Comparison of ENCODE assay signal across 8 cellular contexts in genomic region chr9:35072461-35073275, GRCh38. TPM values are rescaled to one million over a fixed set of nuclear protein-coding genes. Genes with fewer than 3 reads are reported as not detected.
DNase-seq lines count a peak whose midpoint lies in the region; ATAC-seq, FAIRE-seq and TF ChIP-seq lines count a peak whose summit lies in the region.

Gene VCP (minus strand): TSS chr9:35072625. CDS start chr9:35072353, 272 bp downstream.

- peak within 1 kb of the TSS; percentile 81 for H3K14ac ChIP-seq in IMR-90 (replicated peaks; ENCODE audit: low read depth, low read length)

- peak within 1 kb of the TSS; percentile 86 for H3K4ac ChIP-seq in IMR-90 (ENCODE audit: low read depth, low read length)

- TF ChIP-seq RAD21 in IMR-90 (IDR thresholded peaks at IDR 0.05; ENCODE audit: low read length) = no peak

- H3K4me2 ChIP-seq in IMR-90 (ENCODE audit: low read depth, low read length) = peak within 1 kb of the TSS; percentile 97
- H3K4me2 ChIP-seq in endothelial cell of umbilical vein (ENCODE audit: insufficient read depth, low read length) = peak within 1 kb of the TSS; percentile 98

- no peaks in the 10 kb centered on the region for H3K9me3 ChIP-seq in IMR-90 (ENCODE audit: control insufficient read depth, insufficient read depth, low read length)
- H3K9me3 ChIP-seq in endothelial cell of umbilical vein (replicated peaks; ENCODE audit: control insufficient read depth, insufficient read depth, low read length) = no peaks in the 10 kb centered on the region

- H2AK9ac ChIP-seq in IMR-90 (replicated peaks; ENCODE audit: low read depth, low read length, poor library complexity) = peak within 1 kb of the TSS; percentile 97

- H2AFZ ChIP-seq in IMR-90 (replicated peaks; ENCODE audit: low read length, poor library complexity) (peak within 1 kb of the TSS; percentile 91), endothelial cell of umbilical vein (ENCODE audit: low read depth, low read length) (peak within 1 kb of the TSS; percentile 44)

- peak; percentile 100 for FAIRE-seq in endothelial cell of umbilical vein (lab: Jason Lieb, UNC)

- peaks cover 32% of the 10 kb centered on the region for H3K9me1 ChIP-seq in IMR-90 (ENCODE audit: insufficient read depth, low read length)
- no peaks in the 10 kb centered on the region for H3K9me1 ChIP-seq in endothelial cell of umbilical vein (replicated peaks; ENCODE audit: control insufficient read depth, extremely low read depth, insufficient read depth, low read length)

- H3K27me3 ChIP-seq in IMR-90 (ENCODE audit: control insufficient read depth, insufficient read depth, low read length) = no peaks in the 10 kb centered on the region
- no peaks in the 10 kb centered on the region for H3K27me3 ChIP-seq in endothelial cell of umbilical vein (ENCODE audit: control insufficient read depth in 2 of 2, insufficient read depth in 2 of 2, low read length in 2 of 2)

- no peak for TF ChIP-seq CTCF in IMR-90 (conservative IDR thresholded peaks at IDR 0.05; ENCODE audit: low read depth, low read length)
- no peak for TF ChIP-seq CTCF in endothelial cell of umbilical vein (IDR thresholded peaks at IDR 0.05; ENCODE audit: extremely low read depth in 1 of 2, insufficient read depth in 1 of 2, low read depth in 1 of 2, low read length in 2 of 2)

- intact Hi-C loops in IMR-90 (cut with micrococcal nuclease) = loop anchor here (2.0 to 10.0 kb wide), 2 partner anchors 84 to 308 kb away; partner anchors contain the start of gene DNAJB5
- intact Hi-C loops in endothelial cell of umbilical vein (cut with micrococcal nuclease) = loop anchor here (1.0 kb wide), 4 partner anchors 8 to 405 kb away; partner anchors contain the start of gene PIGO

- BruUV-seq in IMR-90 (replicated peaks; lab: Mats Ljungman, UMichigan) (no TSS peak), endothelial cell of umbilical vein (replicated peaks; lab: Mats Ljungman, UMichigan) (TSS peak; percentile 65)

- TF ChIP-seq POLR2A in IMR-90 (IDR thresholded peaks at IDR 0.05; ENCODE audit: low read depth, low read length) (peak; percentile 96), endothelial cell of umbilical vein (IDR thresholded peaks at IDR 0.05; ENCODE audit: low read depth, low read length) (peak; percentile 94)

- CTCF ChIA-PET in IMR-90 (lab: Yijun Ruan, JAX) = interaction anchor here (1.0 to 1.4 kb wide), 2 partner anchors 88 to 173 kb away, joined by 3 to 4 read pairs; no protein-coding TSS in a partner anchor
- CTCF ChIA-PET in endothelial cell of umbilical vein (lab: Charles Lee) = interaction anchor here (0.7 to 2.6 kb wide), 12 partner anchors 7 to 405 kb away, joined by 3 to 18 read pairs (median 6); partner anchors contain the start of genes FANCG and PIGO

- DNase-seq in DMS 273 (lab: John Stamatoyannopoulos, UW; ENCODE audit: unreplicated experiment) (peak; percentile 99), IMR-90 (peak; percentile 99), OCI-M1 (lab: John Stamatoyannopoulos, UW) (peak; percentile 99), activated T-cell treated with anti-CD3 and anti-CD28 coated beads for 24 hours (ENCODE audit: low read depth) (peak; percentile 98), endothelial cell of umbilical vein (ENCODE audit: low read depth, low spot score) (peak; percentile 100), midbrain (lab: John Stamatoyannopoulos, UW) (peak; percentile 99)
- peak; percentile 90 to 94 for DNase-seq in stimulated activated CD8-positive, alpha-beta memory T cell treated with anti-CD3 and anti-CD28 coated beads, Interleukin-2, amount 100 ng/mL, for 48 hours (ENCODE audit: low read depth in 2 of 2)

- H2BK15ac ChIP-seq in IMR-90 (ENCODE audit: low read depth, low read length) = peak within 1 kb of the TSS; percentile 69; the same call in 1 of the 3 replicates

- peaks cover 53% of the 10 kb centered on the region for H3K79me2 ChIP-seq in endothelial cell of umbilical vein (ENCODE audit: control insufficient read depth, insufficient read depth, low read length)

- H2AK5ac ChIP-seq in IMR-90 (ENCODE audit: low read depth, low read length) = peak within 1 kb of the TSS; percentile 90

- in situ Hi-C loops in IMR-90 (cut with MboI; ENCODE audit: low sequenced_read_pairs) = no loop called here

- peak within 1 kb of the TSS; percentile 44 for H2BK120ac ChIP-seq in IMR-90 (ENCODE audit: low read depth, low read length)

- peak within 1 kb of the TSS; percentile 50 for H2BK20ac ChIP-seq in IMR-90 (ENCODE audit: low read depth, low read length)

- H3K36me3 ChIP-seq in IMR-90 (ENCODE audit: control insufficient read depth, insufficient read depth, low read length) (peaks cover 8% of the 10 kb centered on the region), endothelial cell of umbilical vein (ENCODE audit: control insufficient read depth in 2 of 2, extremely low read depth in 1 of 2, insufficient read depth in 2 of 2, low read length in 2 of 2) (peaks cover 7 to 14% of the 10 kb centered on the region in 2 experiments)

- H3K27ac ChIP-seq in IMR-90 (ENCODE audit: insufficient read depth, low read length) (peak within 1 kb of the TSS; percentile 91), endothelial cell of umbilical vein (ENCODE audit: insufficient read depth, low read depth, low read length) (peak within 1 kb of the TSS; percentile 95)

- peak within 1 kb of the TSS; percentile 81 for H4K5ac ChIP-seq in IMR-90 (ENCODE audit: low read depth, low read length)

- ATAC-seq in GM21528 (IDR thresholded peaks at IDR 0.05; ENCODE audit: low FRiP score, unreplicated experiment) (peak; percentile 82), IMR-90 (ENCODE audit: low read depth) (peak; percentile 88)

- peak within 1 kb of the TSS; percentile 70 for H3K4me3 ChIP-seq in IMR-90 (ENCODE audit: insufficient read depth, low read depth, low read length)
- peak within 1 kb of the TSS; percentile 79 to 97 (median 96) for H3K4me3 ChIP-seq in endothelial cell of umbilical vein (replicated peaks in 1 of 3; ENCODE audit: insufficient read depth in 1 of 3, low read depth in 1 of 3, low read length in 3 of 3)

- H3K56ac ChIP-seq in IMR-90 (ENCODE audit: extremely low read depth, insufficient read depth, low read length) = peak within 1 kb of the TSS; percentile 80

- H3K23ac ChIP-seq in IMR-90 (ENCODE audit: low read depth, low read length) = peak within 1 kb of the TSS; percentile 90

- H3K18ac ChIP-seq in IMR-90 (ENCODE audit: low read depth, low read length) = peak within 1 kb of the TSS; percentile 28

- peaks cover 48% of the 10 kb centered on the region for H4K20me1 ChIP-seq in IMR-90 (ENCODE audit: insufficient read depth, low read length)
- H4K20me1 ChIP-seq in endothelial cell of umbilical vein (replicated peaks; ENCODE audit: control insufficient read depth, extremely low read depth, insufficient read depth, low read length) = peaks cover 10% of the 10 kb centered on the region

- H3K4me1 ChIP-seq in IMR-90 (ENCODE audit: control insufficient read depth, insufficient read depth, low read length) (peaks cover 12% of the 10 kb centered on the region), endothelial cell of umbilical vein (ENCODE audit: control insufficient read depth, extremely low read depth, insufficient read depth, low read length) (peaks cover 29% of the 10 kb centered on the region)

- 4% methylated on average over 35 of the region's 54 CpGs; no CpG with 5 or more reads in 1 of the 2 experiments for WGBS in IMR-90 (ENCODE audit: extremely low coverage in 2 of 2, insufficient read length in 1 of 2), 2 experiments

- H3K9ac ChIP-seq in IMR-90 (ENCODE audit: low read depth, low read length) (peak within 1 kb of the TSS; percentile 82), endothelial cell of umbilical vein (replicated peaks; ENCODE audit: extremely low read depth, insufficient read depth, low read length) (peak within 1 kb of the TSS; percentile 99)

- H4K91ac ChIP-seq in IMR-90 (ENCODE audit: insufficient read depth, low read depth, low read length) = peak within 1 kb of the TSS; percentile 72

- H3K79me1 ChIP-seq in IMR-90 (ENCODE audit: low read depth in 1 of 2, low read length in 2 of 2) = peaks cover 9 to 61% of the 10 kb centered on the region in 2 experiments; a peak in 3 of 4 replicates

- H2BK5ac ChIP-seq in IMR-90 (ENCODE audit: low read depth, low read length, poor library complexity, severe bottlenecking) = peak within 1 kb of the TSS; percentile 86

- H4K8ac ChIP-seq in IMR-90 (ENCODE audit: low read depth in 2 of 2, low read length in 2 of 2) = peak within 1 kb of the TSS; percentile 74 to 99

- POLR2A ChIA-PET in IMR-90 (lab: Charles Lee; ENCODE audit: unreplicated experiment) = interaction anchor here (0.6 to 1.0 kb wide), 3 partner anchors 8 to 38 kb away, joined by 3 to 4 read pairs (median 4); no protein-coding TSS in a partner anchor
- POLR2A ChIA-PET in endothelial cell of umbilical vein (lab: Charles Lee) = interaction anchor here (0.6 to 1.9 kb wide), 9 partner anchors 13 to 170 kb away, joined by 3 to 8 read pairs (median 4); partner anchors contain the start of gene STOML2

- dilution Hi-C loops in IMR-90 (cut with HindIII; ENCODE audit: low sequenced_read_pairs, unreplicated experiment) (no loop called here), endothelial cell of umbilical vein (cut with MboI; ENCODE audit: extremely low pct_ligation_motif_present, low sequenced_read_pairs) (no loop called here)

TF ChIP-seq in IMR-90, 13 proteins besides CTCF, POLR2A, EP300 and RAD21 (continues in another document):
- TF ChIP-seq NFE2L2 (IDR thresholded peaks at IDR 0.05; ENCODE audit: low read depth, low read length) (peak; percentile 30; the same call in 1 of the 2 replicates), FOS (IDR thresholded peaks at IDR 0.05; ENCODE audit: low read depth, low read length) (peak; percentile 57; the same call in 1 of the 2 replicates), RCOR1 (IDR thresholded peaks at IDR 0.05; ENCODE audit: insufficient replicate concordance, low read length) (no peak)

TF ChIP-seq in endothelial cell of umbilical vein, 7 proteins besides CTCF, POLR2A, EP300 and RAD21:
- TF ChIP-seq EZH2 (IDR thresholded peaks at IDR 0.05; ENCODE audit: borderline replicate concordance, low read depth, low read length, severe bottlenecking) (no peak), POLR2AphosphoS5 (IDR thresholded peaks at IDR 0.05; ENCODE audit: insufficient read depth, low read depth, low read length) (peak; percentile 60)

RNA-seq across cellular contexts. Expression of gene VCP, which starts in this region (rescaled TPM):
- 492 and 516 TPM in 2 replicates for total RNA-seq in IMR-90 (2012; rRNA removed)
- polyA plus RNA-seq in IMR-90 (2012; rRNA removed) = 291 and 292 TPM in 2 replicates
- 120 and 175 TPM in 2 replicates for polyA plus RNA-seq in IMR-90 (2012; cell fraction: cytosol; rRNA removed)
- polyA plus RNA-seq in IMR-90 (2012; cell fraction: nucleus; rRNA removed; ENCODE audit: low replicate concordance) = 208 and 316 TPM in 2 replicates
- total RNA-seq in endothelial cell of umbilical vein = 450 and 493 TPM in 2 replicates
- 310 and 349 TPM in 2 replicates for polyA plus RNA-seq in endothelial cell of umbilical vein
- 326 and 364 TPM in 2 replicates for polyA plus RNA-seq in endothelial cell of umbilical vein (2011; cell fraction: cytosol; rRNA removed)
- 575 and 655 TPM in 2 replicates for polyA plus RNA-seq in endothelial cell of umbilical vein (2011; cell fraction: nucleus; rRNA removed)
- 540 and 568 TPM in 2 replicates for polyA plus RNA-seq in endothelial cell of umbilical vein (2012)
- 905 and 912 TPM in 2 replicates for polyA minus RNA-seq in endothelial cell of umbilical vein
- 223 TPM for polyA minus RNA-seq in endothelial cell of umbilical vein (2011; cell fraction: cytosol; rRNA and poly(A)+ RNA removed)
- polyA minus RNA-seq in endothelial cell of umbilical vein (2011; cell fraction: nucleus; rRNA and poly(A)+ RNA removed) = 389 and 396 TPM in 2 replicates

Comparison
In these comparisons a context has a peak if more than half of its experiments do, and no peak if none do; other contexts are left out.
1. Peak in every context shown above with its lines: DNase-seq, ATAC-seq, H3K4me3 ChIP-seq and H3K27ac ChIP-seq.